In the genomic region with DNA sequence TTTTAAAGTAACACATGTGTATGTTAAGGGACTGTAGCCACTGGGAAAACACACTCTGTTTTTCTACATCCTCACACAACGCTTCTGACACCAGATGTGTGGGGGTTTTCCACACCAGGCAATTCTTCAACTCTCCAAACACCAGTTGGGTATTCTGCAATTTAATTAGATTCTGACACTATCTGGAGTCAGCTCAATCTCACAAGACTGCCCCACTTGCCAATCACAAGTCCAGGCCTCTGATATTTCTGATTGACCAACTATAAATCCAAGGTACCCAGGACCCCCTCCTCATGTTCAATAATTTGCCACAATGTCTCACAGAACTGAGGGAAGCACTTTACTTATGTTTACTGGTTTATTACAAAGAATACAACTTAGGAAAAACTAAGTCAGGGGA, we compare ENCODE assay signal across 22 cellular contexts.
DNase-seq lines count a peak whose midpoint lies in the region; ATAC-seq and TF ChIP-seq lines count a peak whose summit lies in the region.
"Had no signal": no experiment of that assay in that cellular context is flagged by ENCODE, and none has a peak within 500 bp of the region (broad histone marks: within the 10 kb centered on the region; RNA-seq: fewer than 3 reads in every experiment).

No MANE protein-coding gene starts in this region.

- H3K4me3 ChIP-seq in OCI-LY7 (ENCODE audit: low read depth, low read length, poor library complexity, severe bottlenecking): no peak overlapping the region
- H3K4me3 ChIP-seq: A549; BLaER1 treated with 17β-estradiol and CSF1 and Interleukin-3, amounts not matched to agents 10 nM and 100 nM; HAP-1 had no signal

- no peaks in the 10 kb centered on the region for H3K9me3 Mint-ChIP-seq in natural killer cell treated with Interleukin-12 subunit alpha and Interleukin-12 subunit beta and Interleukin-15 and Interleukin-18, amount 100 ng/mL, for 72 hours
- H3K9me3 Mint-ChIP-seq: CD4-positive, alpha-beta T cell; CD8-positive, alpha-beta memory T cell; HFFc6 had no signal

- peak overlapping the region; percentile 57 for H3K4me3 Mint-ChIP-seq in natural killer cell treated with Interleukin-12 subunit alpha and Interleukin-12 subunit beta and Interleukin-15 and Interleukin-18, amount 100 ng/mL, for 72 hours
- H3K4me3 Mint-ChIP-seq: CD14-positive monocyte; CD4-positive, alpha-beta T cell; CD8-positive, alpha-beta memory T cell; HFFc6 had no signal

- H3K36me3 ChIP-seq in OCI-LY7 (ENCODE audit: insufficient read depth, low read length): no peaks in the 10 kb centered on the region
- H3K36me3 ChIP-seq: BE2C; BLaER1 treated with 17β-estradiol and CSF1 and Interleukin-3, amounts not matched to agents 10 nM and 100 nM; HAP-1 had no signal

- H3K4me1 Mint-ChIP-seq in natural killer cell treated with Interleukin-12 subunit alpha and Interleukin-12 subunit beta and Interleukin-15 and Interleukin-18, amount 100 ng/mL, for 72 hours (ENCODE audit: low read depth in 2 of 2): peaks cover 24 to 41% of the 10 kb centered on the region in 2 donors

- H3K27me3 Mint-ChIP-seq in natural killer cell treated with Interleukin-12 subunit alpha and Interleukin-12 subunit beta and Interleukin-15 and Interleukin-18, amount 100 ng/mL, for 72 hours: peaks cover 0 to 2% of the 10 kb centered on the region in 2 donors
- H3K27me3 Mint-ChIP-seq: CD4-positive, alpha-beta T cell; CD8-positive, alpha-beta memory T cell had no signal

- H4K20me1 ChIP-seq in OCI-LY7 (ENCODE audit: insufficient read depth, low read length): no peaks in the 10 kb centered on the region
- H4K20me1 ChIP-seq: BLaER1 treated with 17β-estradiol and CSF1 and Interleukin-3, amounts not matched to agents 10 nM and 100 nM had no signal

- H3K79me2 ChIP-seq in OCI-LY7 (ENCODE audit: insufficient read depth, low read depth, low read length): no peaks in the 10 kb centered on the region

- H3K36me3 Mint-ChIP-seq in natural killer cell treated with Interleukin-12 subunit alpha and Interleukin-12 subunit beta and Interleukin-15 and Interleukin-18, amount 100 ng/mL, for 72 hours: no peaks in the 10 kb centered on the region
- H3K36me3 Mint-ChIP-seq: CD14-positive monocyte had no signal

- H3K27ac Mint-ChIP-seq in natural killer cell treated with Interleukin-12 subunit alpha and Interleukin-12 subunit beta and Interleukin-15 and Interleukin-18, amount 100 ng/mL, for 72 hours: peak overlapping the region; percentile 77 to 85
- H3K27ac Mint-ChIP-seq: CD14-positive monocyte; CD4-positive, alpha-beta T cell; HFFc6 had no signal

- CTCF ChIA-PET in OCI-LY7 (lab: Charles Lee; ENCODE audit: unreplicated experiment): no interaction called here

- no peak for TF ChIP-seq CTCF in OCI-LY7 (conservative IDR thresholded peaks at IDR 0.05; ENCODE audit: low read length)

- H2AFZ ChIP-seq in OCI-LY7 (ENCODE audit: low read length): peak overlapping the region; percentile 85; the same call in 1 of the 2 replicates

- no peaks in the 10 kb centered on the region for H3K9me2 ChIP-seq in OCI-LY7 (ENCODE audit: insufficient read depth, low read length)

- intact Hi-C loops in OCI-LY7 (cut with micrococcal nuclease; ENCODE audit: unreplicated experiment): no loop called here

- H3K4me1 ChIP-seq in OCI-LY7 (ENCODE audit: insufficient read depth, low read length, poor library complexity, severe bottlenecking): peaks cover 24% of the 10 kb centered on the region
- H3K4me1 ChIP-seq: BE2C had no signal

- ATAC-seq in GM19463 (IDR thresholded peaks at IDR 0.05; ENCODE audit: unreplicated experiment) (peak; percentile 15), HG02938 (IDR thresholded peaks at IDR 0.05; ENCODE audit: unreplicated experiment) (no peak)
- ATAC-seq in natural killer cell treated with Interleukin-12 subunit alpha and Interleukin-12 subunit beta and Interleukin-15 and Interleukin-18, amount 100 ng/mL, for 72 hours: peak in 1 of 2 donors; percentile 54
- ATAC-seq: A549 had no signal

- peak overlapping the region; percentile 28; the same call in 1 of the 2 replicates for H3K4me2 ChIP-seq in OCI-LY7 (ENCODE audit: low read length)
- H3K4me2 ChIP-seq: A549 had no signal

- no peaks in the 10 kb centered on the region for H3K9me3 ChIP-seq in OCI-LY7 (ENCODE audit: low read length)
- H3K9me3 ChIP-seq: A549; BE2C; BLaER1 treated with 17β-estradiol and CSF1 and Interleukin-3, amounts not matched to agents 10 nM and 100 nM; HAP-1 had no signal

- DNase-seq in NCI-H82 (lab: John Stamatoyannopoulos, UW) (peak; percentile 27), NCI-H82 treated with DMSO at 0.1 percent for 48 hours (lab: John Stamatoyannopoulos, UW; ENCODE audit: unreplicated experiment) (no peak), OCI-LY7 (ENCODE audit: low spot score) (no peak)
- DNase-seq in natural killer cell treated with Interleukin-12 subunit alpha and Interleukin-12 subunit beta and Interleukin-15 and Interleukin-18, amount 100 ng/mL, for 72 hours (ENCODE audit: low spot score): no peak
- DNase-seq in stimulated activated CD4-positive, alpha-beta T cell treated with anti-CD3 and anti-CD28 coated beads, Interleukin-1b, Interleukin-23, amount 100 ng/mL, for 48 hours: no peak
- no peak for DNase-seq in activated CD4-positive, alpha-beta T cell treated with anti-CD3 and anti-CD28 coated beads, Interleukin-2, amount 50 U/mL, for 1 hour
- DNase-seq: 8988T; ACHN; AML-193; BE2C; CD4-positive, alpha-beta T cell; CD8-positive, alpha-beta memory T cell; DMS153; DND-41; GOT3; HFFc6 had no signal

- BruUV-seq in OCI-LY7 (replicated peaks; lab: Mats Ljungman, UMichigan): no TSS peak

- POLR2A ChIA-PET in OCI-LY7 (lab: Charles Lee): no interaction called here

- no peak overlapping the region for H3K27ac ChIP-seq in OCI-LY7 (ENCODE audit: low read depth, low read length, poor library complexity, severe bottlenecking)
- H3K27ac ChIP-seq: A549; BLaER1 treated with 17β-estradiol and CSF1 and Interleukin-3, amounts not matched to agents 10 nM and 100 nM had no signal
